18 cellular contexts compared by ENCODE assay signal in genomic region chr14:52882824-52883223, GRCh38.
"Had no signal": no experiment of that assay in that cellular context is flagged by ENCODE, and none has a peak within 500 bp of the region (broad histone marks: within the 10 kb centered on the region; RNA-seq: fewer than 3 reads in every experiment).

No MANE protein-coding gene starts in this region.

- H3K27ac ChIP-seq: hepatocyte, pancreas, thoracic aorta, transverse colon had no signal

- H3K4me3 Mint-ChIP-seq: central memory CD8-positive, alpha-beta T cell; dendritic cell treated with granulocyte-macrophage colony-stimulating factor and Interleukin-4, amounts not matched to agents 40 ng/mL and 50 ng/mL, for 4 days; effector memory CD8-positive, alpha-beta T cell; naive thymus-derived CD4-positive, alpha-beta T cell; nephron progenitor cell had no signal

- H3K4me3 ChIP-seq: hepatocyte, pancreas, thoracic aorta, transverse colon had no signal

- H2AFZ ChIP-seq: hepatocyte had no signal

- H3K36me3 ChIP-seq: pancreas, thoracic aorta had no signal

- H3K9me3 Mint-ChIP-seq: central memory CD8-positive, alpha-beta T cell; dendritic cell treated with granulocyte-macrophage colony-stimulating factor and Interleukin-4, amounts not matched to agents 40 ng/mL and 50 ng/mL, for 4 days; effector memory CD8-positive, alpha-beta T cell; naive thymus-derived CD4-positive, alpha-beta T cell had no signal

- H3K27ac Mint-ChIP-seq: dendritic cell treated with granulocyte-macrophage colony-stimulating factor and Interleukin-4, amounts not matched to agents 40 ng/mL and 50 ng/mL, for 4 days; effector memory CD8-positive, alpha-beta T cell; naive thymus-derived CD4-positive, alpha-beta T cell; nephron progenitor cell; progenitor cell of endocrine pancreas had no signal

- H3K27me3 Mint-ChIP-seq: central memory CD8-positive, alpha-beta T cell; dendritic cell treated with granulocyte-macrophage colony-stimulating factor and Interleukin-4, amounts not matched to agents 40 ng/mL and 50 ng/mL, for 4 days; progenitor cell of endocrine pancreas had no signal

- ATAC-seq: effector memory CD8-positive, alpha-beta T cell; naive thymus-derived CD4-positive, alpha-beta T cell; pancreas; right cardiac atrium; stimulated activated naive CD8-positive, alpha-beta T cell treated with anti-CD3 and anti-CD28 coated beads, Interleukin-15, Interleukin-2, amounts not matched to agents 100 U/mL and 50 U/mL, for 24 hours had no signal

- H3K4me1 Mint-ChIP-seq: central memory CD8-positive, alpha-beta T cell; naive thymus-derived CD4-positive, alpha-beta T cell; nephron progenitor cell had no signal

- H3K4me1 ChIP-seq: pancreas, transverse colon had no signal

- H3K9me3 ChIP-seq: pancreas, thoracic aorta, transverse colon had no signal

- H3K36me3 Mint-ChIP-seq: naive thymus-derived CD4-positive, alpha-beta T cell had no signal

- DNase-seq: effector memory CD8-positive, alpha-beta T cell; foreskin melanocyte; head of caudate nucleus; kidney glomerular epithelial cell; mammary epithelial cell; naive thymus-derived CD4-positive, alpha-beta T cell; nephron progenitor cell; pancreas; right cardiac atrium; small intestine; stimulated activated CD4-positive, alpha-beta T cell treated with anti-CD3 and anti-CD28 coated beads, Interleukin-2, amount 100 ng/mL, for 48 hours; stimulated activated naive CD8-positive, alpha-beta T cell treated with anti-CD3 and anti-CD28 coated beads, Interleukin-15, Interleukin-2, amounts not matched to agents 100 U/mL and 50 U/mL, for 24 hours; transverse colon had no signal

- H3K27me3 ChIP-seq: hepatocyte, pancreas, transverse colon had no signal

- H3K4me2 ChIP-seq: hepatocyte had no signal
